ENCODE assay signal across 29 cellular contexts in the genomic region with DNA sequence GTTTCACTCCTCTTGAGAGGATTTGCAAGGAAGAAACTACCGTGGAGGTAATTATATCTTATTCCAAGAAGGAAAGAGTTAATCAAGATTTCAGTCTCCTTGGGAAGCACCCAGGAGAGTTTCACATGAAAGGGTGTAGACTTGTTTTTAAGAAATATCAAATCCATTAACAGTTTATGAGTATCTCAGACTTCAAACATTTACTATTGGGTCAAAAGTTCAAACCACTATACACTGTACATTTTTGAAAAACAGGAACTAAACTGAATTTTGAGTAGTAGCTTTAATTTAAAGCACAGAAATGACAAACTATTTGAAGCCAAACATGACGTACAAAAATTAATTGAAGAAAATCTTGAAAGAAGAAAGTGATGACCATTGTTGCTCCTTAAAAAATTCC.
A peak's percentile ranks its signal among the peaks of the same experiment; 100 is the strongest.
DNase-seq lines count a peak whose midpoint lies in the region; ATAC-seq and TF ChIP-seq lines count a peak whose summit lies in the region.
"Had no signal": no experiment of that assay in that cellular context is flagged by ENCODE, and none has a peak within 500 bp of the region (broad histone marks: within the 10 kb centered on the region; RNA-seq: fewer than 3 reads in every experiment).

No MANE protein-coding gene starts in this region.

- H3K36me3 Mint-ChIP-seq in CD8-positive, alpha-beta T cell, result no peaks in the 10 kb centered on the region
- no peaks in the 10 kb centered on the region for H3K36me3 Mint-ChIP-seq in mesothelial cell of epicardium
- H3K36me3 Mint-ChIP-seq: activated CD8-positive, alpha-beta memory T cell treated with anti-CD3 and anti-CD28 coated beads, Interleukin-2, amount 10 ng/mL, durations not matched to agents 7 days and 5 days had no signal

- H3K36me3 ChIP-seq in BLaER1, result no peaks in the 10 kb centered on the region
- no peaks in the 10 kb centered on the region for H3K36me3 ChIP-seq in CD8-positive, alpha-beta T cell (ENCODE audit: insufficient read depth, low read length)
- no peaks in the 10 kb centered on the region for H3K36me3 ChIP-seq in smooth muscle cell (ENCODE audit: low read depth)
- H3K36me3 ChIP-seq: adrenal gland, left ventricle myocardium inferior, right lobe of liver, tibial nerve had no signal

- 88% methylated on average over 2 of the region's 2 CpGs for WGBS in smooth muscle cell (ENCODE audit: low lambda C conversion rate)

- no peak overlapping the region for H2AFZ ChIP-seq in smooth muscle cell (ENCODE audit: low read depth)

- no peaks in the 10 kb centered on the region for H3K27me3 Mint-ChIP-seq in CD8-positive, alpha-beta T cell (ENCODE audit: low read depth)
- H3K27me3 Mint-ChIP-seq in mesothelial cell of epicardium (ENCODE audit: low read depth), result no peaks in the 10 kb centered on the region
- H3K27me3 Mint-ChIP-seq: central memory CD8-positive, alpha-beta T cell; progenitor cell of endocrine pancreas had no signal

- H3K9me3 ChIP-seq in BLaER1 (no peaks in the 10 kb centered on the region), smooth muscle cell (replicated peaks; ENCODE audit: low read depth) (no peaks in the 10 kb centered on the region)
- no peaks in the 10 kb centered on the region for H3K9me3 ChIP-seq in CD8-positive, alpha-beta T cell (ENCODE audit: low read length)
- H3K9me3 ChIP-seq: adrenal gland, Caco-2, left ventricle myocardium inferior, right lobe of liver, tibial nerve had no signal

- no peak for DNase-seq in CD8-positive, alpha-beta T cell
- DNase-seq in OCI-M1 (lab: John Stamatoyannopoulos, UW) (peak; percentile 20), mesothelial cell of epicardium (ENCODE audit: low spot score in 2 of 2, unreplicated experiment in 2 of 2) (no peak), NCI-H82 treated with DMSO at 0.1 percent for 48 hours (lab: John Stamatoyannopoulos, UW; ENCODE audit: unreplicated experiment) (no peak), RPMI8226 (no peak), smooth muscle cell (lab: John Stamatoyannopoulos, UW; ENCODE audit: unreplicated experiment) (no peak)
- DNase-seq: activated CD4-positive, alpha-beta T cell treated with anti-CD3 and anti-CD28 coated beads for 48 hours; activated CD8-positive, alpha-beta memory T cell treated with anti-CD3 and anti-CD28 coated beads, Interleukin-2, amount 10 ng/mL, durations not matched to agents 7 days and 5 days; activated T-cell treated with anti-CD3 and anti-CD28 coated beads, Interleukin-2, amount 50 U/mL, for 72 hours; adrenal gland; Caco-2; DMS53; effector memory CD8-positive, alpha-beta T cell; H7; left ventricle myocardium inferior; mesenchymal stem cell; MM.1S; NCI-H146; NCI-H2107; NCI-H446; NCI-H774; right lobe of liver; stimulated activated CD4-positive, alpha-beta T cell treated with anti-CD3 and anti-CD28 coated beads, Interleukin-4, amount 100 ng/mL, for 4 hours; T-helper 9 cell had no signal

- H4K20me1 ChIP-seq in BLaER1 (no peaks in the 10 kb centered on the region), smooth muscle cell (ENCODE audit: low read depth) (no peaks in the 10 kb centered on the region)

- peak overlapping the region; percentile 86 for H3K27ac Mint-ChIP-seq in CD8-positive, alpha-beta T cell
- H3K27ac Mint-ChIP-seq in mesothelial cell of epicardium, result peak overlapping the region; percentile 91
- H3K27ac Mint-ChIP-seq: activated CD8-positive, alpha-beta memory T cell treated with anti-CD3 and anti-CD28 coated beads, Interleukin-2, amount 10 ng/mL, durations not matched to agents 7 days and 5 days; activated T-cell treated with anti-CD3 and anti-CD28 coated beads, Interleukin-2, amount 50 U/mL, for 72 hours; progenitor cell of endocrine pancreas had no signal

- CTCF ChIA-PET in CD8-positive, alpha-beta T cell (lab: Charles Lee), result no interaction called here

- H3K27me3 ChIP-seq in BLaER1, result no peaks in the 10 kb centered on the region
- no peaks in the 10 kb centered on the region for H3K27me3 ChIP-seq in CD8-positive, alpha-beta T cell (ENCODE audit: insufficient read depth, low read length)
- peaks cover 13% of the 10 kb centered on the region for H3K27me3 ChIP-seq in smooth muscle cell (ENCODE audit: low read depth)
- H3K27me3 ChIP-seq: adrenal gland, right lobe of liver, tibial nerve had no signal

- POLR2A ChIA-PET in CD8-positive, alpha-beta T cell (lab: Charles Lee), result no interaction called here

- no peaks in the 10 kb centered on the region for H3F3A ChIP-seq in smooth muscle cell (ENCODE audit: low read depth)

- intact Hi-C loops in CD8-positive, alpha-beta T cell (cut with DNase I, micrococcal nuclease), result no loop called here

- H3K4me1 ChIP-seq in BLaER1 (peaks cover 19% of the 10 kb centered on the region; the same call in 1 of the 2 replicates), smooth muscle cell (ENCODE audit: low read depth) (no peaks in the 10 kb centered on the region)
- H3K4me1 ChIP-seq in CD8-positive, alpha-beta T cell (ENCODE audit: insufficient read depth, low read length), result peaks cover 58% of the 10 kb centered on the region
- H3K4me1 ChIP-seq: adrenal gland, Caco-2, left ventricle myocardium inferior, right lobe of liver had no signal

- H3K4me3 ChIP-seq in BLaER1 (no peak overlapping the region), smooth muscle cell (no peak overlapping the region)
- H3K4me3 ChIP-seq in CD8-positive, alpha-beta T cell (ENCODE audit: low read depth, low read length), result no peak overlapping the region
- H3K4me3 ChIP-seq: adrenal gland, left ventricle myocardium inferior, right lobe of liver, tibial nerve had no signal

- no peak for ATAC-seq in CD8-positive, alpha-beta T cell
- ATAC-seq: activated CD8-positive, alpha-beta memory T cell treated with anti-CD3 and anti-CD28 coated beads, Interleukin-2, amount 10 ng/mL, durations not matched to agents 7 days and 5 days; activated T-cell treated with anti-CD3 and anti-CD28 coated beads, Interleukin-2, amount 50 U/mL, for 72 hours; effector memory CD8-positive, alpha-beta T cell; right lobe of liver had no signal

- H3K27ac ChIP-seq in BLaER1 (no peak overlapping the region), smooth muscle cell (ENCODE audit: low read depth) (no peak overlapping the region)
- no peak overlapping the region for H3K27ac ChIP-seq in CD8-positive, alpha-beta T cell (ENCODE audit: low read depth, low read length)
- H3K27ac ChIP-seq: adrenal gland, KMS-11, left ventricle myocardium inferior, right lobe of liver, tibial nerve had no signal

- H3K9ac ChIP-seq in BLaER1 (no peak overlapping the region), smooth muscle cell (ENCODE audit: low read depth) (no peak overlapping the region)
- H3K9ac ChIP-seq: KMS-11 had no signal

- H3K4me3 Mint-ChIP-seq in CD8-positive, alpha-beta T cell, result no peak overlapping the region
- peak overlapping the region; percentile 1 for H3K4me3 Mint-ChIP-seq in mesothelial cell of epicardium
- H3K4me3 Mint-ChIP-seq: activated CD8-positive, alpha-beta memory T cell treated with anti-CD3 and anti-CD28 coated beads, Interleukin-2, amount 10 ng/mL, durations not matched to agents 7 days and 5 days; activated T-cell treated with anti-CD3 and anti-CD28 coated beads, Interleukin-2, amount 50 U/mL, for 72 hours; central memory CD8-positive, alpha-beta T cell; effector memory CD8-positive, alpha-beta T cell had no signal

- peaks cover 64% of the 10 kb centered on the region for H3K4me1 Mint-ChIP-seq in CD8-positive, alpha-beta T cell (ENCODE audit: low read depth)
- H3K4me1 Mint-ChIP-seq in mesothelial cell of epicardium, result peaks cover 77% of the 10 kb centered on the region

- no peak for TF ChIP-seq CTCF in CD8-positive, alpha-beta T cell (IDR thresholded peaks at IDR 0.05)
- TF ChIP-seq CTCF in mesothelial cell of epicardium (IDR thresholded peaks at IDR 0.05; ENCODE audit: unreplicated experiment), result no peak
- TF ChIP-seq CTCF in smooth muscle cell (IDR thresholded peaks at IDR 0.05; ENCODE audit: borderline replicate concordance, insufficient read depth, poor library complexity, severe bottlenecking), result no peak

- H3K79me2 ChIP-seq in smooth muscle cell (ENCODE audit: low read depth), result no peaks in the 10 kb centered on the region

- H3K4me2 ChIP-seq in BLaER1, result peak overlapping the region; percentile 17; the same call in 1 of the 2 replicates
- no peak overlapping the region for H3K4me2 ChIP-seq in smooth muscle cell
- H3K4me2 ChIP-seq: KMS-11 had no signal

- no peaks in the 10 kb centered on the region for H3K9me3 Mint-ChIP-seq in CD8-positive, alpha-beta T cell
- H3K9me3 Mint-ChIP-seq in mesothelial cell of epicardium, result no peaks in the 10 kb centered on the region
- H3K9me3 Mint-ChIP-seq: activated T-cell treated with anti-CD3 and anti-CD28 coated beads, Interleukin-2, amount 50 U/mL, for 72 hours; central memory CD8-positive, alpha-beta T cell; effector memory CD8-positive, alpha-beta T cell had no signal
